In genomic region chr1:9447215-9447960, GRCh38 we compare ENCODE assay signal across 27 cellular contexts.
DNase-seq lines count a peak whose midpoint lies in the region; ATAC-seq and TF ChIP-seq lines count a peak whose summit lies in the region.
"Had no signal": no experiment of that assay in that cellular context is flagged by ENCODE, and none has a peak within 500 bp of the region (broad histone marks: within the 10 kb centered on the region; RNA-seq: fewer than 3 reads in every experiment).

No MANE protein-coding gene starts in this region.

- in situ Hi-C loops in gastrocnemius medialis (cut with MboI; ENCODE audit: low sequenced_read_pairs in 4 of 4), result loop anchor here in 1 of 4 donors (10.0 kb wide), 1 partner anchor 73 kb away; no protein-coding TSS in a partner anchor

- BruUV-seq in Calu3 (replicated peaks; lab: Mats Ljungman, UMichigan), result no TSS peak

- DNase-seq in epithelial cell of prostate (ENCODE audit: low read depth, low spot score) (no peak), gastrocnemius medialis (no peak), Calu3 (no peak), midbrain (lab: John Stamatoyannopoulos, UW) (no peak), sciatic nerve (ENCODE audit: low spot score) (no peak)
- DNase-seq in activated naive CD4-positive, alpha-beta T cell treated with anti-CD3 and anti-CD28 coated beads for 36 hours, result no peak
- DNase-seq: 8988T, AML-193, DMS 273 treated with DMSO at 0.1 percent for 48 hours, DND-41, GM23248, H9, HFFc6, MM.1S, NCI-H1048, NCI-H1417 treated with DMSO at 0.1 percent for 48 hours, NCI-H187, NCI-H446 treated with DMSO at 0.1 percent for 48 hours, NCI-H526 treated with DMSO at 0.1 percent for 48 hours, PC-3, RPMI8226, SHP77 had no signal

- no peaks in the 10 kb centered on the region for H3K36me3 Mint-ChIP-seq in Calu3 (ENCODE audit: insufficient read depth, unreplicated experiment)
- no peaks in the 10 kb centered on the region for H3K36me3 Mint-ChIP-seq in activated naive CD4-positive, alpha-beta T cell treated with anti-CD3 and anti-CD28 coated beads for 36 hours (ENCODE audit: low read depth)

- ATAC-seq in gastrocnemius medialis (no peak), sciatic nerve (no peak)
- ATAC-seq: GM12878, K562, PC-3 had no signal

- peak overlapping the region in 4 of 11 experiments; percentile 69 to 74 (median 72); a peak in 4 of 22 replicates for H3K27ac ChIP-seq in BLaER1 treated with 17β-estradiol and CSF1 and Interleukin-3, amounts not matched to agents 10 nM and 100 nM
- H3K27ac ChIP-seq in epithelial cell of prostate, result peak overlapping the region; percentile 76
- H3K27ac ChIP-seq in mesodermal cell (ENCODE audit: low read depth, low read length, severe bottlenecking), result peak overlapping the region; percentile 98
- peak overlapping the region; percentile 82 to 96 (median 88) for H3K27ac ChIP-seq in gastrocnemius medialis
- H3K27ac ChIP-seq: GM23248, SK-N-MC had no signal

- TF ChIP-seq CTCF in gastrocnemius medialis (IDR thresholded peaks at IDR 0.05 in 4 of 5, conservative IDR thresholded peaks at IDR 0.05 in 1 of 5) (no peak), Calu3 (IDR thresholded peaks at IDR 0.05; ENCODE audit: unreplicated experiment) (no peak)

- H4K20me1 ChIP-seq in BLaER1 treated with 17β-estradiol and CSF1 and Interleukin-3, amounts not matched to agents 10 nM and 100 nM, result no peaks in the 10 kb centered on the region

- H3K27ac Mint-ChIP-seq in Calu3 (ENCODE audit: unreplicated experiment), result no peak overlapping the region
- no peak overlapping the region for H3K27ac Mint-ChIP-seq in activated naive CD4-positive, alpha-beta T cell treated with anti-CD3 and anti-CD28 coated beads for 36 hours
- H3K27ac Mint-ChIP-seq: HFFc6 had no signal

- TF ChIP-seq POLR2A in gastrocnemius medialis (IDR thresholded peaks at IDR 0.05), result no peak

- no peaks in the 10 kb centered on the region for H3K4me1 Mint-ChIP-seq in Calu3 (ENCODE audit: low read depth, unreplicated experiment)
- H3K4me1 Mint-ChIP-seq in activated naive CD4-positive, alpha-beta T cell treated with anti-CD3 and anti-CD28 coated beads for 36 hours (ENCODE audit: low read depth), result no peaks in the 10 kb centered on the region

- H3K36me3 ChIP-seq in BLaER1 treated with 17β-estradiol and CSF1 and Interleukin-3, amounts not matched to agents 10 nM and 100 nM, result no peaks in the 10 kb centered on the region
- no peaks in the 10 kb centered on the region for H3K36me3 ChIP-seq in mesodermal cell (ENCODE audit: control insufficient read depth, insufficient read depth, low read length)
- no peaks in the 10 kb centered on the region for H3K36me3 ChIP-seq in gastrocnemius medialis

- H3K27me3 ChIP-seq in BLaER1 treated with 17β-estradiol and CSF1 and Interleukin-3, amounts not matched to agents 10 nM and 100 nM, result no peaks in the 10 kb centered on the region
- no peaks in the 10 kb centered on the region for H3K27me3 ChIP-seq in gastrocnemius medialis

- no peak overlapping the region for H3K4me3 ChIP-seq in BLaER1 treated with 17β-estradiol and CSF1 and Interleukin-3, amounts not matched to agents 10 nM and 100 nM
- H3K4me3 ChIP-seq in mesodermal cell (ENCODE audit: extremely low read depth, insufficient read depth, low read length, poor library complexity, severe bottlenecking) (no peak overlapping the region), gastrocnemius medialis (no peak overlapping the region)
- H3K4me3 ChIP-seq: GM12878, GM23248, K562 had no signal

- H3K9me3 Mint-ChIP-seq in Calu3 (ENCODE audit: low read depth, unreplicated experiment), result no peaks in the 10 kb centered on the region
- H3K9me3 Mint-ChIP-seq in activated naive CD4-positive, alpha-beta T cell treated with anti-CD3 and anti-CD28 coated beads for 36 hours, result no peaks in the 10 kb centered on the region
- H3K9me3 Mint-ChIP-seq: H9, HFFc6 had no signal

- H3K4me3 Mint-ChIP-seq in Calu3 (ENCODE audit: low read depth, unreplicated experiment), result no peak overlapping the region
- H3K4me3 Mint-ChIP-seq in activated naive CD4-positive, alpha-beta T cell treated with anti-CD3 and anti-CD28 coated beads for 36 hours, result no peak overlapping the region
- H3K4me3 Mint-ChIP-seq: HFFc6 had no signal

- H3K9me3 ChIP-seq in BLaER1 treated with 17β-estradiol and CSF1 and Interleukin-3, amounts not matched to agents 10 nM and 100 nM (replicated peaks in 1 of 11), result no peaks in the 10 kb centered on the region
- H3K9me3 ChIP-seq in mesodermal cell (ENCODE audit: control insufficient read depth, low read length), result no peaks in the 10 kb centered on the region
- H3K9me3 ChIP-seq in gastrocnemius medialis, result no peaks in the 10 kb centered on the region

- peaks cover 15% of the 10 kb centered on the region for H3K27me3 Mint-ChIP-seq in Calu3 (ENCODE audit: unreplicated experiment)
- no peaks in the 10 kb centered on the region for H3K27me3 Mint-ChIP-seq in activated naive CD4-positive, alpha-beta T cell treated with anti-CD3 and anti-CD28 coated beads for 36 hours (ENCODE audit: low read depth)

- intact Hi-C loops in gastrocnemius medialis (cut with DNase I; ENCODE audit: low total_unique reads) (loop anchor here (5.0 kb wide), 2 partner anchors 85 to 320 kb away; partner anchors contain the start of gene GPR157), Calu3 (cut with micrococcal nuclease; ENCODE audit: unreplicated experiment) (no loop called here), sciatic nerve (cut with DNase I) (no loop called here)
- intact Hi-C loops in activated naive CD4-positive, alpha-beta T cell treated with anti-CD3 and anti-CD28 coated beads for 36 hours (cut with micrococcal nuclease), result no loop called here

- CTCF ChIA-PET in Calu3 (lab: Charles Lee), result interaction anchor here (0.9 kb wide), 1 partner anchor 283 kb away, joined by 3 read pairs; no protein-coding TSS in a partner anchor
- CTCF ChIA-PET in activated naive CD4-positive, alpha-beta T cell treated with anti-CD3 and anti-CD28 coated beads for 36 hours (lab: Charles Lee), result interaction anchor here (0.5 to 1.1 kb wide), 3 partner anchors 8 to 241 kb away, joined by 3 to 4 read pairs (median 3); no protein-coding TSS in a partner anchor

- peak overlapping the region in 9 of 11 experiments; percentile 79 to 96 (median 89); a peak in 18 of 22 replicates for H3K4me2 ChIP-seq in BLaER1 treated with 17β-estradiol and CSF1 and Interleukin-3, amounts not matched to agents 10 nM and 100 nM

- WGBS in mesodermal cell (ENCODE audit: insufficient coverage in 2 of 2), 2 experiments, result 93 to 94% methylated on average over 16 to 17 of the region's 18 CpGs

- no peak overlapping the region for H3K9ac ChIP-seq in BLaER1 treated with 17β-estradiol and CSF1 and Interleukin-3, amounts not matched to agents 10 nM and 100 nM
- H3K9ac ChIP-seq: GM23248 had no signal

- peaks cover 13 to 60% (median 38%) of the 10 kb centered on the region in 10 experiments for H3K4me1 ChIP-seq in BLaER1 treated with 17β-estradiol and CSF1 and Interleukin-3, amounts not matched to agents 10 nM and 100 nM
- H3K4me1 ChIP-seq in mesodermal cell (ENCODE audit: control insufficient read depth, insufficient read depth, low read length, poor library complexity, severe bottlenecking) (peaks cover 56% of the 10 kb centered on the region), gastrocnemius medialis (peaks cover 49 to 53% of the 10 kb centered on the region in 2 donors)
